ENCODE assay signal across 9 cellular contexts in genomic region chr13:80873589-80873988, GRCh38.
DNase-seq lines count a peak whose midpoint lies in the region; ATAC-seq, FAIRE-seq and TF ChIP-seq lines count a peak whose summit lies in the region.
"Had no signal": no experiment of that assay in that cellular context is flagged by ENCODE, and none has a peak within 500 bp of the region (broad histone marks: within the 10 kb centered on the region; RNA-seq: fewer than 3 reads in every experiment).

No MANE protein-coding gene starts in this region.

- no peak for TF ChIP-seq POLR2A in GM12892 (IDR thresholded peaks at IDR 0.05; ENCODE audit: low read depth, low read length)

- H3K27ac ChIP-seq in upper lobe of right lung = no peak overlapping the region
- H3K27ac ChIP-seq: BLaER1 treated with 17β-estradiol and CSF1 and Interleukin-3, amounts not matched to agents 10 nM and 100 nM had no signal

- ATAC-seq in HG03095 (IDR thresholded peaks at IDR 0.05; ENCODE audit: unreplicated experiment) (peak; percentile 65), upper lobe of right lung (peak; percentile 88)

- H3K4me3 ChIP-seq in upper lobe of right lung = no peak overlapping the region
- H3K4me3 ChIP-seq: BLaER1 treated with 17β-estradiol and CSF1 and Interleukin-3, amounts not matched to agents 10 nM and 100 nM had no signal

- H3K4me1 ChIP-seq in upper lobe of right lung = no peaks in the 10 kb centered on the region

- H3K36me3 ChIP-seq in upper lobe of right lung = no peaks in the 10 kb centered on the region
- H3K36me3 ChIP-seq: BLaER1 treated with 17β-estradiol and CSF1 and Interleukin-3, amounts not matched to agents 10 nM and 100 nM had no signal

- H3K27me3 ChIP-seq in upper lobe of right lung = no peaks in the 10 kb centered on the region
- H3K27me3 ChIP-seq: BLaER1 treated with 17β-estradiol and CSF1 and Interleukin-3, amounts not matched to agents 10 nM and 100 nM had no signal

- H3K9me3 ChIP-seq in upper lobe of right lung = no peaks in the 10 kb centered on the region
- H3K9me3 ChIP-seq: BLaER1 treated with 17β-estradiol and CSF1 and Interleukin-3, amounts not matched to agents 10 nM and 100 nM had no signal

- intact Hi-C loops in upper lobe of right lung (cut with DNase I) = no loop called here

- FAIRE-seq in GM12892 (lab: Jason Lieb, UNC) = no peak

- peak; percentile 4 for DNase-seq in stimulated activated CD8-positive, alpha-beta memory T cell treated with anti-CD3 and anti-CD28 coated beads, Interleukin-12 subunit alpha, Interleukin-12 subunit beta, amount 100 ng/mL, for 1 hour (ENCODE audit: low read depth)
- no peak for DNase-seq in stimulated activated CD8-positive, alpha-beta memory T cell treated with anti-CD3 and anti-CD28 coated beads, Interleukin-4, amount 100 ng/mL, for 48 hours
- DNase-seq in SKM-1 (lab: John Stamatoyannopoulos, UW; ENCODE audit: unreplicated experiment) (peak; percentile 77), upper lobe of right lung (no peak), iPS-NIHi7 (ENCODE audit: extremely low spot score) (no peak), epidermal melanocyte (ENCODE audit: insufficient read length, low spot score) (no peak), GM12892 (ENCODE audit: insufficient read length) (no peak)

- TF ChIP-seq CTCF in upper lobe of right lung (IDR thresholded peaks at IDR 0.05) = no peak

Comparison
In these comparisons a context has a peak if more than half of its experiments do, and no peak if none do; other contexts are left out.
1. DNase-seq: peak in stimulated activated CD8-positive, alpha-beta memory T cell treated with anti-CD3 and anti-CD28 coated beads, Interleukin-12 subunit alpha, Interleukin-12 subunit beta, amount 100 ng/mL, for 1 hour (single experiment) and SKM-1 (single experiment); none in stimulated activated CD8-positive, alpha-beta memory T cell treated with anti-CD3 and anti-CD28 coated beads, Interleukin-4, amount 100 ng/mL, for 48 hours (single experiment), upper lobe of right lung (single experiment), iPS-NIHi7 (single experiment), epidermal melanocyte (single experiment) and GM12892 (single experiment).